19 cellular contexts compared by ENCODE assay signal in the genomic region with DNA sequence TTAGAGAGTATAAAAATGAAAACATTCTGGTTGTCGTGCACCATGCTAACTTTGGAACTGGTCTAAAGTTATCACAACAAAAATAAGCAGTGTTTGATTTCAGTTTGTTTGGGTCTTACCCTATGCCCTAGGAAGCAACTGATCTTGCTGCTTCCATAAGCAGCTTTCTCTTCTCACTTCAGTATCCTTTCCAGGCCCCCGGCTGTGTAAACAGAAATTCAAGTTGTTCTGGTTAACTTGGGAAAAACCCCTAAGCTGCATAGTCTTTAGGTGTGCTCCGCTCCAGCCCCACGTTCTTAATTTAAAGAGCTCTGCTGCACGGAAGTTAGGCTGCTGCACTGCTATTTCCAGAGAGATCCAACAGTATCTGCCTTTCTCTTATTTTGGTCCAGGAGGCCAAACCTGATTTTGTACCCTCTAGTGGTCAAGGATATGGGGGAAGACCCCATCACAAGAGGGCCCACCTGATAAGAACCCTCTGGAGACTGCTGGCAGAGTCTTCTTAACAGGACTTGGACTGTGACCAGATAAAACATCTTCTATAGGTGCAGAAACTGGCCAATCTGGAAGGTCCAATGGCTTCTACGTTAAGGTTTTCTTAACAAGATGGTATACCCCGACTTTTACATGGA.
A peak's percentile ranks its signal among the peaks of the same experiment; 100 is the strongest.
DNase-seq lines count a peak whose midpoint lies in the region; ATAC-seq, FAIRE-seq and TF ChIP-seq lines count a peak whose summit lies in the region.
"Had no signal": no experiment of that assay in that cellular context is flagged by ENCODE, and none has a peak within 500 bp of the region (broad histone marks: within the 10 kb centered on the region; RNA-seq: fewer than 3 reads in every experiment).

No MANE protein-coding gene starts in this region.

- no peak for TF ChIP-seq CTCF in fibroblast of villous mesenchyme (IDR thresholded peaks at IDR 0.05; ENCODE audit: insufficient read depth, low read depth, low read length)
- TF ChIP-seq CTCF in foreskin keratinocyte (conservative IDR thresholded peaks at IDR 0.05), result no peak

- H3K27ac ChIP-seq in foreskin keratinocyte, result no peak overlapping the region
- H3K27ac ChIP-seq: right lobe of liver had no signal

- peak; percentile 54 for FAIRE-seq in GM12892 (lab: Jason Lieb, UNC)
- FAIRE-seq: endometrium had no signal

- no peaks in the 10 kb centered on the region for H3K27me3 ChIP-seq in foreskin keratinocyte
- H3K27me3 ChIP-seq: right lobe of liver had no signal

- TF ChIP-seq POLR2A in GM12892 (IDR thresholded peaks at IDR 0.05; ENCODE audit: low read depth, low read length), result no peak

- DNase-seq in GM12892 (ENCODE audit: insufficient read length) (no peak), fibroblast of villous mesenchyme (ENCODE audit: low read depth) (peak; percentile 28), foreskin keratinocyte (no peak), nucleus accumbens (lab: John Stamatoyannopoulos, UW) (no peak)
- DNase-seq in activated CD4-positive, CD25-positive, alpha-beta regulatory T cell (lab: John Stamatoyannopoulos, UW), result no peak
- DNase-seq: activated CD4-positive, alpha-beta T cell treated with anti-CD3 and anti-CD28 coated beads, Interleukin-2, amount 10 ng/mL, durations not matched to agents 7 days and 5 days; activated T-cell treated with anti-CD3 and anti-CD28 coated beads, Interleukin-2, amount 50 U/mL, for 4 hours; caudate nucleus; CD8-positive, alpha-beta T cell; EL; NCI-H1092; right lobe of liver; SIG-M5; stimulated activated CD4-positive, alpha-beta T cell treated with anti-CD3 and anti-CD28 coated beads, Interleukin-2, amount 100 ng/mL, for 24 hours had no signal

- H3K4me3 ChIP-seq in fibroblast of villous mesenchyme (ENCODE audit: low read depth, low read length), result no peak overlapping the region
- H3K4me3 ChIP-seq: right lobe of liver had no signal

- H3K4me1 ChIP-seq in foreskin keratinocyte, result no peaks in the 10 kb centered on the region
- H3K4me1 ChIP-seq: right lobe of liver had no signal

- ATAC-seq in GM21786 (IDR thresholded peaks at IDR 0.05; ENCODE audit: unreplicated experiment) (peak; percentile 7), HG03439 (IDR thresholded peaks at IDR 0.05; ENCODE audit: unreplicated experiment) (peak; percentile 25), foreskin keratinocyte (no peak), HG03442 (IDR thresholded peaks at IDR 0.05; ENCODE audit: unreplicated experiment) (no peak)
- ATAC-seq: activated T-cell treated with anti-CD3 and anti-CD28 coated beads, Interleukin-2, amount 50 U/mL, for 4 hours; CD8-positive, alpha-beta T cell; HCT116; right lobe of liver had no signal

Comparison
In these comparisons a context has a peak if more than half of its experiments do, and no peak if none do; other contexts are left out.
1. ATAC-seq: peak in GM21786 (single experiment) and HG03439 (single experiment); none in foreskin keratinocyte (single experiment) and HG03442 (single experiment).